ENCODE assay signal across 15 cellular contexts in the genomic region with DNA sequence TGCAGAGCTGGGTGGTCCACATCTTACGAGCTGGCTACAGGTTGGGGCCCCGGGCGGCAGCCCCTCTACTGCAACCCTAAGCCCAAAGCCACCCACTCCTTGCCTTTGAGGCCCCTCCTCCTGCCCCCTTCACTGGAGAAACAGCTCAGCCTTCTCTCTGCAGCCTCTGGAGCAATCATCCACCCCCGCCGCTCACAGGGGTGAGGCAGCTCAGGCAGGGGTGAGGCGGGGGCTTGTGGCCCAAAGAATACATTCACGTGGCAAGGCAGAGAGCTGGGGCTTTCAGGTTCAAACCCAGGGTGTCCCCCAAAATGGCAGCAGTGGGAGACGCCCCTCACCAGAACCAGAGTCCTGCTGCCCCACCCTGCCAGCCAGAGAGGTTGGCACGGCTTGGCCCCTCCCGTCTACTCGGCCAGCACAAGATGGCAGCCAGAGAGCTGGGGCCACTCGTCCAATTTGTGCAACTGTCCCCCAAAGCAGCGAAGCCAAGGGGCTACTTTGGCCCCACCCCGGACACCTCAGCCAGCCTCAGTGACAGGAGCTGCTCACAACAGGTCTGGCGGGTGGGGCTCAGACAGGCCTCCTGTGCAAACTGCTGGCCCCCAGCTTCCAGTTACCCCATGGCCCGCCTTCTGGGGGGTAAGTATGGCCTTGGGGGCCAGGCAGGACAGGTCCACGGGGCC. TPM values are rescaled to one million over a fixed set of nuclear protein-coding genes. Genes with fewer than 3 reads are reported as not detected.
DNase-seq lines count a peak whose midpoint lies in the region; ATAC-seq and TF ChIP-seq lines count a peak whose summit lies in the region.
"Had no signal": no experiment of that assay in that cellular context is flagged by ENCODE, and none has a peak within 500 bp of the region (broad histone marks: within the 10 kb centered on the region; RNA-seq: fewer than 3 reads in every experiment).

No MANE protein-coding gene starts in this region.

- no peak overlapping the region for H3K4me3 Mint-ChIP-seq in stimulated activated naive B cell treated with anti-CD40 and anti-IgM and Interleukin-4, amounts not matched to agents 10 μg/mL and 1 μg/mL and 100 μg/mL, for 72 hours
- H3K4me3 Mint-ChIP-seq in chondrocyte (ENCODE audit: unreplicated experiment), result no peak overlapping the region
- H3K4me3 Mint-ChIP-seq: activated naive CD4-positive, alpha-beta T cell treated with anti-CD3 and anti-CD28 coated beads, Interleukin-2, amount 50 U/mL, for 24 hours had no signal

- H3K36me3 Mint-ChIP-seq in stimulated activated naive B cell treated with anti-CD40 and anti-IgM and Interleukin-4, amounts not matched to agents 10 μg/mL and 1 μg/mL and 100 μg/mL, for 72 hours, result peaks cover 37 to 48% of the 10 kb centered on the region in 2 donors
- peaks cover 14% of the 10 kb centered on the region for H3K36me3 Mint-ChIP-seq in chondrocyte (ENCODE audit: low read depth)
- H3K36me3 Mint-ChIP-seq: activated naive CD4-positive, alpha-beta T cell treated with anti-CD3 and anti-CD28 coated beads, Interleukin-2, amount 50 U/mL, for 24 hours had no signal

- H3K4me1 Mint-ChIP-seq in stimulated activated naive B cell treated with anti-CD40 and anti-IgM and Interleukin-4, amounts not matched to agents 10 μg/mL and 1 μg/mL and 100 μg/mL, for 72 hours, result peaks cover 13 to 44% of the 10 kb centered on the region in 2 donors
- H3K4me1 Mint-ChIP-seq in chondrocyte (ENCODE audit: low read depth), result peaks cover 6% of the 10 kb centered on the region

- DNase-seq in NCI-H82 (lab: John Stamatoyannopoulos, UW) (peak; percentile 23), NCI-H82 treated with DMSO at 0.1 percent for 48 hours (lab: John Stamatoyannopoulos, UW; ENCODE audit: unreplicated experiment) (no peak), OCI-M1 (lab: John Stamatoyannopoulos, UW) (peak; percentile 49), left ventricle myocardium superior (peak; percentile 43), NCI-H510A treated with DMSO at 0.1 percent for 48 hours (lab: John Stamatoyannopoulos, UW) (no peak), chondrocyte (ENCODE audit: low spot score) (no peak)
- DNase-seq in stimulated activated naive B cell treated with anti-CD40 and anti-IgM and Interleukin-4, amounts not matched to agents 10 μg/mL and 1 μg/mL and 100 μg/mL, for 72 hours, result no peak
- DNase-seq: activated CD4-positive, CD25-positive, alpha-beta regulatory T cell; DND-41; effector CD4-positive, alpha-beta T cell; immature natural killer cell; NCI-H1048; occipital lobe had no signal

- TF ChIP-seq CTCF in chondrocyte (IDR thresholded peaks at IDR 0.05), result no peak

- ATAC-seq in left ventricle myocardium superior, result no peak
- no peak for ATAC-seq in stimulated activated naive B cell treated with anti-CD40 and anti-IgM and Interleukin-4, amounts not matched to agents 10 μg/mL and 1 μg/mL and 100 μg/mL, for 72 hours (replicated peaks)
- no peak for ATAC-seq in HG03432 (IDR thresholded peaks at IDR 0.05; ENCODE audit: unreplicated experiment)

- H3K27ac Mint-ChIP-seq in stimulated activated naive B cell treated with anti-CD40 and anti-IgM and Interleukin-4, amounts not matched to agents 10 μg/mL and 1 μg/mL and 100 μg/mL, for 72 hours, result peak overlapping the region; percentile 77
- H3K27ac Mint-ChIP-seq in chondrocyte (ENCODE audit: unreplicated experiment), result no peak overlapping the region

- intact Hi-C loops in left ventricle myocardium superior (cut with micrococcal nuclease), result no loop called here

- no peaks in the 10 kb centered on the region for H3K27me3 Mint-ChIP-seq in stimulated activated naive B cell treated with anti-CD40 and anti-IgM and Interleukin-4, amounts not matched to agents 10 μg/mL and 1 μg/mL and 100 μg/mL, for 72 hours
- H3K27me3 Mint-ChIP-seq in chondrocyte (ENCODE audit: low read depth), result no peaks in the 10 kb centered on the region
- H3K27me3 Mint-ChIP-seq: activated naive CD4-positive, alpha-beta T cell treated with anti-CD3 and anti-CD28 coated beads, Interleukin-2, amount 50 U/mL, for 24 hours had no signal

- no peaks in the 10 kb centered on the region for H3K9me3 Mint-ChIP-seq in stimulated activated naive B cell treated with anti-CD40 and anti-IgM and Interleukin-4, amounts not matched to agents 10 μg/mL and 1 μg/mL and 100 μg/mL, for 72 hours
- no peaks in the 10 kb centered on the region for H3K9me3 Mint-ChIP-seq in chondrocyte (ENCODE audit: low read depth)
- H3K9me3 Mint-ChIP-seq: activated naive CD4-positive, alpha-beta T cell treated with anti-CD3 and anti-CD28 coated beads, Interleukin-2, amount 50 U/mL, for 24 hours; immature natural killer cell had no signal

RNA-seq across cellular contexts. Expression of gene GNB2, which starts 7.2 kb away (rescaled TPM):
- total RNA-seq in left ventricle myocardium superior, result 112 TPM
- total RNA-seq in chondrocyte, result 191 to 204 TPM (median 202 TPM) in 3 replicates

RNA-seq across cellular contexts. Expression of gene GIGYF1, which starts 13.3 kb away (rescaled TPM):
- 29.4 TPM for total RNA-seq in left ventricle myocardium superior
- total RNA-seq in chondrocyte, result 29.2 to 32.8 TPM (median 31.7 TPM) in 3 replicates

RNA-seq across cellular contexts. Expression of gene ACTL6B, which starts 24.5 kb away (rescaled TPM):
- total RNA-seq in left ventricle myocardium superior (not detected), chondrocyte (not detected in 3 replicates)

RNA-seq across cellular contexts. Expression of gene POP7, which starts 25.2 kb away (rescaled TPM):
- 30.0 TPM for total RNA-seq in left ventricle myocardium superior
- total RNA-seq in chondrocyte, result 24.2 to 31.8 TPM (median 25.5 TPM) in 3 replicates

RNA-seq across cellular contexts. Expression of gene TFR2, which starts 39.4 kb away (rescaled TPM):
- total RNA-seq in left ventricle myocardium superior (not detected), chondrocyte (0.87 to 2.1 TPM (median 1.8 TPM) in 3 replicates)

Comparison
In these comparisons a context has a peak if more than half of its experiments do, and no peak if none do; other contexts are left out.
1. DNase-seq: peak in NCI-H82 (single experiment), OCI-M1 (single experiment) and left ventricle myocardium superior (single experiment); none in NCI-H82 treated with DMSO at 0.1 percent for 48 hours (single experiment), stimulated activated naive B cell treated with anti-CD40 and anti-IgM and Interleukin-4, amounts not matched to agents 10 μg/mL and 1 μg/mL and 100 μg/mL, for 72 hours (single experiment), NCI-H510A treated with DMSO at 0.1 percent for 48 hours (single experiment) and chondrocyte (single experiment).